20 cellular contexts compared by ENCODE assay signal in genomic region chr7:1547777-1548437, GRCh38. TPM values are rescaled to one million over a fixed set of nuclear protein-coding genes. Genes with fewer than 3 reads are reported as not detected.
DNase-seq lines count a peak whose midpoint lies in the region; ATAC-seq and TF ChIP-seq lines count a peak whose summit lies in the region.
"Had no signal": no experiment of that assay in that cellular context is flagged by ENCODE, and none has a peak within 500 bp of the region (broad histone marks: within the 10 kb centered on the region; RNA-seq: fewer than 3 reads in every experiment).

No MANE protein-coding gene starts in this region.

- no peak overlapping the region for H3K27ac ChIP-seq in right atrium auricular region
- H3K27ac ChIP-seq in CD4-positive, alpha-beta T cell (ENCODE audit: low read depth, low read length): no peak overlapping the region
- no peak overlapping the region for H3K27ac ChIP-seq in psoas muscle
- H3K27ac ChIP-seq: C4-2B, HL-60, KMS-11 had no signal

- POLR2A ChIA-PET in CD4-positive, alpha-beta T cell (lab: Charles Lee): no interaction called here
- POLR2A ChIA-PET in WTC11 (lab: Charles Lee): interaction anchor here (0.6 kb wide), 1 partner anchor 38 kb away, joined by 4 read pairs; no protein-coding TSS in a partner anchor

- H3K27me3 Mint-ChIP-seq in CD4-positive, alpha-beta T cell: no peaks in the 10 kb centered on the region
- no peaks in the 10 kb centered on the region for H3K27me3 Mint-ChIP-seq in WTC11 (ENCODE audit: low read depth)

- H3K9me3 ChIP-seq in right atrium auricular region: no peaks in the 10 kb centered on the region
- no peaks in the 10 kb centered on the region for H3K9me3 ChIP-seq in CD4-positive, alpha-beta T cell (ENCODE audit: control insufficient read depth, low read length)
- H3K9me3 ChIP-seq in psoas muscle: no peaks in the 10 kb centered on the region
- H3K9me3 ChIP-seq: MG63 had no signal

- peaks cover 0 to 5% of the 10 kb centered on the region in 2 donors for H3K4me1 ChIP-seq in right atrium auricular region
- no peaks in the 10 kb centered on the region for H3K4me1 ChIP-seq in psoas muscle

- H3K36me3 ChIP-seq in right atrium auricular region: peaks cover 16% of the 10 kb centered on the region
- H3K36me3 ChIP-seq in psoas muscle (ENCODE audit: insufficient read depth in 1 of 2, low read depth in 1 of 2): peaks cover 2 to 44% of the 10 kb centered on the region in 2 donors

- no peaks in the 10 kb centered on the region for H3K9me3 Mint-ChIP-seq in CD4-positive, alpha-beta T cell
- H3K9me3 Mint-ChIP-seq in WTC11: no peaks in the 10 kb centered on the region
- H3K9me3 Mint-ChIP-seq: HFFc6 had no signal

- no peak overlapping the region for H3K4me3 ChIP-seq in right atrium auricular region
- H3K4me3 ChIP-seq in psoas muscle: no peak overlapping the region
- H3K4me3 ChIP-seq: MG63 had no signal

- DNase-seq in left ventricle myocardium superior: peak; percentile 21
- no peak for DNase-seq in right atrium auricular region (ENCODE audit: low spot score)
- DNase-seq in CD4-positive, alpha-beta T cell: no peak
- no peak for DNase-seq in WTC11 (ENCODE audit: low spot score)
- DNase-seq in psoas muscle: peak; percentile 15 to 44
- no peak for DNase-seq in activated CD4-positive, alpha-beta T cell treated with anti-CD3 and anti-CD28 coated beads, Interleukin-2, amount 50 U/mL, for 4 hours
- DNase-seq: DND-41, GDM1, HFFc6, MG63, NCI-H1092 treated with DMSO at 0.1 percent for 48 hours, NCI-H1694, NCI-H345, NCI-H526 treated with DMSO at 0.1 percent for 48 hours, PC-3 had no signal

- no peaks in the 10 kb centered on the region for H3K4me1 Mint-ChIP-seq in CD4-positive, alpha-beta T cell (ENCODE audit: low read depth)
- no peaks in the 10 kb centered on the region for H3K4me1 Mint-ChIP-seq in WTC11

- peak overlapping the region; percentile 4 for H3K4me3 Mint-ChIP-seq in CD4-positive, alpha-beta T cell
- H3K4me3 Mint-ChIP-seq in WTC11: no peak overlapping the region
- H3K4me3 Mint-ChIP-seq: HFFc6 had no signal

- H3K36me3 Mint-ChIP-seq in CD4-positive, alpha-beta T cell (ENCODE audit: low read depth): peaks cover 1% of the 10 kb centered on the region
- H3K36me3 Mint-ChIP-seq in WTC11: no peaks in the 10 kb centered on the region

- ATAC-seq in left ventricle myocardium superior: no peak
- no peak for ATAC-seq in CD4-positive, alpha-beta T cell (ENCODE audit: poor library complexity)
- peak; percentile 13; the same call in 1 of the 2 replicates for ATAC-seq in WTC11
- ATAC-seq in psoas muscle: no peak
- no peak for ATAC-seq in GM21619 (IDR thresholded peaks at IDR 0.05; ENCODE audit: unreplicated experiment)
- no peak for ATAC-seq in HG02938 (IDR thresholded peaks at IDR 0.05; ENCODE audit: unreplicated experiment)
- ATAC-seq: PC-3 had no signal

- H3K27me3 ChIP-seq in right atrium auricular region: no peaks in the 10 kb centered on the region
- no peaks in the 10 kb centered on the region for H3K27me3 ChIP-seq in CD4-positive, alpha-beta T cell (ENCODE audit: control insufficient read depth, insufficient read depth, low read length)
- no peaks in the 10 kb centered on the region for H3K27me3 ChIP-seq in psoas muscle (ENCODE audit: insufficient read depth in 3 of 3, low read length in 2 of 3)
- H3K27me3 ChIP-seq: MG63 had no signal

- CTCF ChIA-PET in CD4-positive, alpha-beta T cell (lab: Charles Lee): interaction anchor here (0.7 to 1.2 kb wide), 2 partner anchors 40 to 43 kb away, joined by 3 read pairs; partner anchors contain the start of gene INTS1
- CTCF ChIA-PET in WTC11 (lab: Charles Lee): interaction anchor here (0.7 to 2.1 kb wide), 6 partner anchors 8 to 93 kb away, joined by 3 to 7 read pairs (median 5); partner anchors contain the start of gene TMEM184A

- TF ChIP-seq CTCF in right atrium auricular region (IDR thresholded peaks at IDR 0.05) (no peak), WTC11 (IDR thresholded peaks at IDR 0.05) (no peak), psoas muscle (IDR thresholded peaks at IDR 0.05) (no peak)
- no peak for TF ChIP-seq CTCF in CD4-positive, alpha-beta T cell (IDR thresholded peaks at IDR 0.05)

- no peak overlapping the region for H3K27ac Mint-ChIP-seq in CD4-positive, alpha-beta T cell
- peak overlapping the region; percentile 74; the same call in 1 of the 2 replicates for H3K27ac Mint-ChIP-seq in WTC11
- H3K27ac Mint-ChIP-seq: HFFc6 had no signal

- WGBS in psoas muscle, 3 donors: 76 to 80% (median 78%) methylated on average over 30 to 35 of the region's 35 CpGs

- intact Hi-C loops in left ventricle myocardium superior (cut with micrococcal nuclease): no loop called here
- intact Hi-C loops in CD4-positive, alpha-beta T cell (cut with DNase I, micrococcal nuclease): loop anchor here in 1 of 2 experiments (5.0 kb wide), 1 partner anchor 41 kb away; no protein-coding TSS in a partner anchor
- intact Hi-C loops in psoas muscle (cut with DNase I): no loop called here

TF ChIP-seq in WTC11, 78 proteins besides CTCF, POLR2A, EP300 and RAD21 (continues in another document):
- TF ChIP-seq ZNF317 (CRISPR knock-in tag; IDR thresholded peaks at IDR 0.05; ENCODE audit: borderline replicate concordance, low read depth): no peak
- no peak for TF ChIP-seq AR (CRISPR knock-in tag; IDR thresholded peaks at IDR 0.05)
- no peak for TF ChIP-seq MLX (CRISPR knock-in tag; IDR thresholded peaks at IDR 0.05)
- no peak for TF ChIP-seq CBFB (CRISPR knock-in tag; IDR thresholded peaks at IDR 0.05; ENCODE audit: low read depth)
- no peak for TF ChIP-seq STAT6 (CRISPR knock-in tag; conservative IDR thresholded peaks at IDR 0.05; ENCODE audit: low read depth)

RNA-seq across cellular contexts. Expression of gene TMEM184A, which starts 8.1 kb away (rescaled TPM):
- total RNA-seq in left ventricle myocardium superior (0.22 TPM), right atrium auricular region (under 1 TPM in 1 of 2 donors, not detected in 1; 0.28 TPM), WTC11 (2021) (1.3 to 1.4 TPM (median 1.3 TPM) in 3 replicates), psoas muscle (1 to 10 TPM; 2.8 to 6.0 (median 2.9) TPM)
- under 1 TPM in 1 of 2 experiments, not detected in 1; 0.06 TPM for total RNA-seq in CD4-positive, alpha-beta T cell
- 1 to 10 TPM in 2 of 3 donors, under 1 TPM in 1; 0.40 to 1.4 (median 1.1) TPM for polyA plus RNA-seq in psoas muscle

RNA-seq across cellular contexts. Expression of gene MAFK, which starts 17.4 kb away (rescaled TPM):
- total RNA-seq in left ventricle myocardium superior: 47.2 TPM
- total RNA-seq in right atrium auricular region: 10 to 100 TPM; 29.6 to 70.9 TPM
- total RNA-seq in CD4-positive, alpha-beta T cell: 10 to 100 TPM; 60.1 to 65.0 TPM
- total RNA-seq in WTC11 (2021): 15.7 to 21.7 TPM (median 18.7 TPM) in 3 replicates
- total RNA-seq in psoas muscle: 100 to 1,000 TPM in 1 of 4 donors, 10 to 100 TPM in 3; 59.1 to 103 (median 77.5) TPM
- 100 to 1,000 TPM in 1 of 3 donors, 10 to 100 TPM in 2; 36.7 to 138 (median 62.9) TPM for polyA plus RNA-seq in psoas muscle

RNA-seq across cellular contexts. Expression of gene PSMG3, which starts 21.9 kb away (rescaled TPM):
- total RNA-seq in left ventricle myocardium superior (11.8 TPM), right atrium auricular region (10 to 100 TPM; 21.5 to 22.3 TPM), WTC11 (2021) (33.3 to 50.7 TPM (median 45.9 TPM) in 3 replicates), psoas muscle (10 to 100 TPM; 11.8 to 18.2 (median 14.6) TPM)
- 10 to 100 TPM; 13.3 to 13.8 TPM for total RNA-seq in CD4-positive, alpha-beta T cell
- 10 to 100 TPM; 33.4 to 59.1 (median 54.1) TPM for polyA plus RNA-seq in psoas muscle

RNA-seq across cellular contexts. Expression of gene INTS1, which starts 43.7 kb away (rescaled TPM):
- total RNA-seq in left ventricle myocardium superior: 32.0 TPM
- 10 to 100 TPM; 29.0 to 47.0 TPM for total RNA-seq in right atrium auricular region
- 10 to 100 TPM; 91.0 to 91.5 TPM for total RNA-seq in CD4-positive, alpha-beta T cell
- 143 to 161 TPM (median 150 TPM) in 3 replicates for total RNA-seq in WTC11 (2021)
- 10 to 100 TPM; 61.3 to 77.6 (median 68.9) TPM for total RNA-seq in psoas muscle
- polyA plus RNA-seq in psoas muscle: 10 to 100 TPM; 38.8 to 70.7 (median 44.0) TPM

Comparison
In these comparisons a context has a peak if more than half of its experiments do, and no peak if none do; other contexts are left out.
1. DNase-seq: peak in left ventricle myocardium superior (single experiment) and psoas muscle (2 of 2); none in right atrium auricular region (single experiment), CD4-positive, alpha-beta T cell (0 of 10), WTC11 (single experiment) and activated CD4-positive, alpha-beta T cell treated with anti-CD3 and anti-CD28 coated beads, Interleukin-2, amount 50 U/mL, for 4 hours (0 of 2).